In the genomic region with DNA sequence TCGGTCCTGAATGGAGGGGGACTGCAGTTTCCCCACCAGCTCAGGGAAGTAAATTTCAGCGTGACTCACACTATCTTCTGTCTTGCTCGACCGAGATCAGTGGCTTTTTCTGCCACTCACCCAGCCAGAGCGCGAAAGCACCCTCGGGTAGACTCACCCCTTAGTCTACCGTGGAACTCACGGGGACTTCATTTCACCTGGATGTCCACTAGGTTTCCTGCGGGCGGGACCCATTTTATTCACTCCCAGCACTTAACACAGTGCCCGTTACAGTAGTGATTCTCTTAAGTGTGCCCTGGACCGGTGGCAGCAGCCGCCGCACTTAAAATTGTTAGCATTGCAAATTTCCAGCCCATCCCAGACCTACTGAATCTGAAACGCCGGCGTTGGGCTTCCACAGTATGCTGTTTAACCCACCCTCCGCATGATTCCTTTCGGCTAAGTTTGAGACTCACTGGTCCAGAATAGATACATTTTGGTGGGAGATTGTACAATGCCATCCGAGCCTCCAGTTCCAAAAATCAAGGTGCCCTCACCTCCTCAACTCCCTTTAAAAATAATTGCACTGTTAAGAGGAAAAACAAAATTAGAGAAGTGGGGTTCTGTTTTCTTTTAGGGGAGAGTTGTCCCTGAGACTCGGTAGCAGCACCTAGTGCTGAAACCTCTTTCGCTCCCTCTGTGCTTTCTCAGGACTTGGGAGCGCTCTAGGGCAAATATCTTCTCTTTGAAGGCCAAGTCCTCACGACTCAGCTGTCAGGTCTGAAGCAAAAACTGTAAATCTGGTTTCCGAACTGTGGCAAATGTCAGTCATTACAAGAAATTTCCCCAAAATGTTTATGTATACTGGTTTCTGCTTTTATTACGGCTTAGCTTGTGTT, we compare ENCODE assay signal across 8 cellular contexts. TPM values are rescaled to one million over a fixed set of nuclear protein-coding genes. Genes with fewer than 3 reads are reported as not detected.
DNase-seq lines count a peak whose midpoint lies in the region; ATAC-seq and TF ChIP-seq lines count a peak whose summit lies in the region.

No MANE protein-coding gene starts in this region.

- ATAC-seq in GM19397 (IDR thresholded peaks at IDR 0.05; ENCODE audit: unreplicated experiment) = peak; percentile 46
- peak; percentile 62 for ATAC-seq in HG03432 (IDR thresholded peaks at IDR 0.05; ENCODE audit: unreplicated experiment)
- ATAC-seq in left lobe of liver = peak; percentile 24
- peak; percentile 84 for ATAC-seq in stimulated activated naive CD8-positive, alpha-beta T cell treated with anti-CD3 and anti-CD28 coated beads, Interleukin-15, Interleukin-2, amounts not matched to agents 100 U/mL and 50 U/mL, for 24 hours

- peak overlapping the region; percentile 80 for H3K4me3 ChIP-seq in PC-9
- peak overlapping the region; percentile 70 to 72 for H3K4me3 ChIP-seq in cardiac fibroblast (replicated peaks in 1 of 2; ENCODE audit: low read depth in 2 of 2, low read length in 2 of 2)

- no peaks in the 10 kb centered on the region for H3K27me3 ChIP-seq in PC-9 (ENCODE audit: insufficient read depth, low read depth)

- H3K79me2 ChIP-seq in PC-9 (ENCODE audit: low read depth) = no peaks in the 10 kb centered on the region

- intact Hi-C loops in PC-9 (cut with micrococcal nuclease; ENCODE audit: unreplicated experiment) = loop anchor here (5.0 kb wide), 1 partner anchor 47 kb away; no protein-coding TSS in a partner anchor

- peak overlapping the region; percentile 90 for H2AFZ ChIP-seq in PC-9

- BruUV-seq in PC-9 (replicated peaks; lab: Mats Ljungman, UMichigan) = TSS peak; percentile 48

- POLR2A ChIA-PET in PC-9 (lab: Charles Lee; ENCODE audit: unreplicated experiment) = interaction anchor here (0.6 to 1.0 kb wide), 2 partner anchors 56 to 319 kb away, joined by 3 to 4 read pairs; a partner anchor contains a TSS

- H3K4me2 ChIP-seq in PC-9 = peak overlapping the region; percentile 81

- H3F3A ChIP-seq in PC-9 (ENCODE audit: insufficient read depth, low read depth) = peaks cover 14% of the 10 kb centered on the region

- H3K9me3 ChIP-seq in PC-9 (ENCODE audit: insufficient read depth, low read depth) = no peaks in the 10 kb centered on the region

- H3K27ac ChIP-seq in PC-9 = peak overlapping the region; percentile 64

- H3K9me2 ChIP-seq in PC-9 (ENCODE audit: insufficient read depth) = no peaks in the 10 kb centered on the region

- no peaks in the 10 kb centered on the region for H3K36me3 ChIP-seq in PC-9 (ENCODE audit: low read depth)

- H4K20me1 ChIP-seq in PC-9 (ENCODE audit: insufficient read depth) = no peaks in the 10 kb centered on the region

- no peak for TF ChIP-seq CTCF in PC-9 (conservative IDR thresholded peaks at IDR 0.05)
- peak; percentile 6 for TF ChIP-seq CTCF in cardiac fibroblast (IDR thresholded peaks at IDR 0.05; ENCODE audit: low read depth, low read length)

- CTCF ChIA-PET in PC-9 (lab: Charles Lee) = interaction anchor here (1.5 kb wide), 1 partner anchor 48 kb away, joined by 3 read pairs; no protein-coding TSS in a partner anchor

- H3K4me1 ChIP-seq in PC-9 (replicated peaks; ENCODE audit: insufficient read depth) = peaks cover 22% of the 10 kb centered on the region

- DNase-seq in DMS79 (lab: John Stamatoyannopoulos, UW) (peak; percentile 78), PC-9 (peak; percentile 6 to 72), cardiac fibroblast (ENCODE audit: low read depth in 2 of 2) (peak in 1 of 2 donors; percentile 28), left lobe of liver (ENCODE audit: low spot score) (no peak), NCI-H1048 (lab: John Stamatoyannopoulos, UW) (no peak)
- DNase-seq in stimulated activated naive CD8-positive, alpha-beta T cell treated with anti-CD3 and anti-CD28 coated beads, Interleukin-15, Interleukin-2, amounts not matched to agents 100 U/mL and 50 U/mL, for 24 hours = peak; percentile 32

RNA-seq across cellular contexts. Expression of a gene that starts 1.0 kb away (rescaled TPM):
- total RNA-seq in PC-9 (2021) (2.4 TPM in 2 replicates), left lobe of liver (29.3 TPM)

RNA-seq across cellular contexts. Expression of a gene that starts 10.6 kb away (rescaled TPM):
- total RNA-seq in PC-9 (2021) (not detected in 2 replicates), left lobe of liver (not detected)

Comparison
In these comparisons a context has a peak if more than half of its experiments do, and no peak if none do; other contexts are left out.
1. DNase-seq: peak in DMS79 (single experiment), PC-9 (2 of 2) and stimulated activated naive CD8-positive, alpha-beta T cell treated with anti-CD3 and anti-CD28 coated beads, Interleukin-15, Interleukin-2, amounts not matched to agents 100 U/mL and 50 U/mL, for 24 hours (single experiment); none in left lobe of liver (single experiment) and NCI-H1048 (single experiment).
2. ATAC-seq: peak in every context shown above with its lines; median percentile 84 in stimulated activated naive CD8-positive, alpha-beta T cell treated with anti-CD3 and anti-CD28 coated beads, Interleukin-15, Interleukin-2, amounts not matched to agents 100 U/mL and 50 U/mL, for 24 hours; 62 in HG03432; 46 in GM19397; 24 in left lobe of liver.